20 cellular contexts compared by ENCODE assay signal in the genomic region with DNA sequence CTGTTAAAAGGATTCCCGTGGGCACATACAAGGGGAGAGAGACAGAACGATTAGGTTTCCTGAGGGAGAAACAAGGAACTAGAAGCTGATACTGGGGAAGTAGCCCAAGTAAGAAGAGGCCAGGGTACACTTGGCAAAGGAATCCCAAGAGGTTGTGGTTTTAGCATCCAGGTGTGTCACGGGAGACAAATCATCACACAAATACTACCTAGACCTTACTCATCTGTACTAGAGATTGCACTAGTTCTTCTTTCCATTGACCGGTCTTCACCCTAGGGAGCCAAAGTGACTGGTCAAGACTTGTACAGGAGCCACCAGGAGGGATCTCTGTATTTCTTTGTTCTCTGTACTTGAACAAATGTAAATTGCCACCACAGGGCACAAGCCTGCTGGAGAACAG. TPM values are rescaled to one million over a fixed set of nuclear protein-coding genes. Genes with fewer than 3 reads are reported as not detected.
DNase-seq lines count a peak whose midpoint lies in the region; ATAC-seq, FAIRE-seq and TF ChIP-seq lines count a peak whose summit lies in the region.
"Had no signal": no experiment of that assay in that cellular context is flagged by ENCODE, and none has a peak within 500 bp of the region (broad histone marks: within the 10 kb centered on the region; RNA-seq: fewer than 3 reads in every experiment).

No MANE protein-coding gene starts in this region.

- no peaks in the 10 kb centered on the region for H3K36me3 ChIP-seq in CD4-positive, CD25-positive, alpha-beta regulatory T cell (ENCODE audit: control insufficient read depth, insufficient read depth, low read length)
- H3K36me3 ChIP-seq: MG63 had no signal

- no peaks in the 10 kb centered on the region for H3K9me3 Mint-ChIP-seq in CD4-positive, CD25-positive, alpha-beta regulatory T cell
- H3K9me3 Mint-ChIP-seq in WTC11, result peaks cover 15% of the 10 kb centered on the region
- H3K9me3 Mint-ChIP-seq: CD4-positive, alpha-beta memory T cell had no signal

- no peaks in the 10 kb centered on the region for H3K36me3 Mint-ChIP-seq in CD4-positive, CD25-positive, alpha-beta regulatory T cell
- no peaks in the 10 kb centered on the region; the same call in 1 of the 2 replicates for H3K36me3 Mint-ChIP-seq in WTC11

- peak overlapping the region in 1 of 4 donors; percentile 9 for H3K4me3 Mint-ChIP-seq in CD4-positive, CD25-positive, alpha-beta regulatory T cell
- H3K4me3 Mint-ChIP-seq in WTC11, result no peak overlapping the region
- H3K4me3 Mint-ChIP-seq: CD4-positive, alpha-beta memory T cell had no signal

- H3K9me3 ChIP-seq in CD4-positive, CD25-positive, alpha-beta regulatory T cell (ENCODE audit: control insufficient read depth in 2 of 2, low read length in 2 of 2), result no peaks in the 10 kb centered on the region
- H3K9me3 ChIP-seq: MG63 had no signal

- H3K4me1 Mint-ChIP-seq in CD4-positive, CD25-positive, alpha-beta regulatory T cell, result peaks cover 6 to 15% (median 13%) of the 10 kb centered on the region in 4 donors
- H3K4me1 Mint-ChIP-seq in WTC11, result peaks cover 16% of the 10 kb centered on the region

- TF ChIP-seq POLR2A in GM12892 (IDR thresholded peaks at IDR 0.05; ENCODE audit: low read depth, low read length), result no peak

- H3K4me3 ChIP-seq in CD4-positive, CD25-positive, alpha-beta regulatory T cell (ENCODE audit: low read depth, low read length), result no peak overlapping the region
- H3K4me3 ChIP-seq: MG63 had no signal

- POLR2A ChIA-PET in WTC11 (lab: Charles Lee), result no interaction called here

- DNase-seq in CD4-positive, CD25-positive, alpha-beta regulatory T cell, result no peak
- no peak for DNase-seq in GM12892 (ENCODE audit: insufficient read length)
- DNase-seq in WTC11 (ENCODE audit: low spot score), result no peak
- DNase-seq in foreskin keratinocyte, result peak; percentile 46 to 68
- no peak for DNase-seq in NCI-H82 (lab: John Stamatoyannopoulos, UW)
- no peak for DNase-seq in RKO (ENCODE audit: low spot score)
- no peak for DNase-seq in DMS 273 (lab: John Stamatoyannopoulos, UW; ENCODE audit: unreplicated experiment)
- no peak for DNase-seq in COLO668 (lab: John Stamatoyannopoulos, UW; ENCODE audit: unreplicated experiment)
- DNase-seq: Calu3; CD4-positive, alpha-beta memory T cell; GDM1; Kasumi-1; MG63; NCI-H1417; NCI-H187 treated with DMSO at 0.1 percent for 48 hours; NK-92 treated with Interleukin-12 subunit alpha and Interleukin-12 subunit beta, amount 100 ng/mL, for 24 hours had no signal

- TF ChIP-seq CTCF in WTC11 (IDR thresholded peaks at IDR 0.05), result no peak
- no peak for TF ChIP-seq CTCF in foreskin keratinocyte (conservative IDR thresholded peaks at IDR 0.05)

- CTCF ChIA-PET in WTC11 (lab: Charles Lee), result interaction anchor here (1.1 to 1.6 kb wide), 2 partner anchors 11 to 13 kb away, joined by 3 to 5 read pairs; no protein-coding TSS in a partner anchor

- peak; percentile 24 for FAIRE-seq in GM12892 (lab: Jason Lieb, UNC)
- FAIRE-seq: GM19239, H1 had no signal

- H3K27ac ChIP-seq in CD4-positive, CD25-positive, alpha-beta regulatory T cell (ENCODE audit: insufficient read depth, low read length, poor library complexity, severe bottlenecking), result no peak overlapping the region
- H3K27ac ChIP-seq in foreskin keratinocyte, result peak overlapping the region; percentile 39

- H3K27me3 ChIP-seq in CD4-positive, CD25-positive, alpha-beta regulatory T cell (ENCODE audit: control insufficient read depth, insufficient read depth, low read length), result no peaks in the 10 kb centered on the region
- H3K27me3 ChIP-seq in foreskin keratinocyte, result no peaks in the 10 kb centered on the region
- H3K27me3 ChIP-seq: MG63 had no signal

- H3K27ac Mint-ChIP-seq in CD4-positive, CD25-positive, alpha-beta regulatory T cell, result peak overlapping the region in 2 of 3 donors; percentile 7 to 34
- no peak overlapping the region for H3K27ac Mint-ChIP-seq in WTC11

- H3K27me3 Mint-ChIP-seq in CD4-positive, CD25-positive, alpha-beta regulatory T cell, result no peaks in the 10 kb centered on the region
- peaks cover 24% of the 10 kb centered on the region for H3K27me3 Mint-ChIP-seq in WTC11 (ENCODE audit: low read depth)

- H3K4me1 ChIP-seq in CD4-positive, CD25-positive, alpha-beta regulatory T cell (ENCODE audit: control insufficient read depth, insufficient read depth, low read length, poor library complexity, severe bottlenecking), result peaks cover 15% of the 10 kb centered on the region
- no peaks in the 10 kb centered on the region for H3K4me1 ChIP-seq in foreskin keratinocyte

- no peak for ATAC-seq in CD4-positive, CD25-positive, alpha-beta regulatory T cell (ENCODE audit: low read depth in 2 of 2)
- no peak for ATAC-seq in WTC11
- ATAC-seq in foreskin keratinocyte, result peak; percentile 19
- ATAC-seq: Panc1, SK-N-SH treated with all-trans-retinoic acid at 6 μM for 48 hours had no signal

TF ChIP-seq in WTC11, 78 proteins besides CTCF, POLR2A, EP300 and RAD21:
- TF ChIP-seq ZNF423 (CRISPR knock-in tag; IDR thresholded peaks at IDR 0.05) (0 out of 2 replicates have a peak, but pooled peaks have one; percentile 13), ATF1 (CRISPR knock-in tag; IDR thresholded peaks at IDR 0.05) (no peak), FOXJ3 (CRISPR knock-in tag; IDR thresholded peaks at IDR 0.05; ENCODE audit: borderline replicate concordance) (no peak)

RNA-seq across cellular contexts. Expression of gene NR4A2, which starts 14.2 kb away (rescaled TPM):
- total RNA-seq in CD4-positive, CD25-positive, alpha-beta regulatory T cell, result 398 TPM
- 10 to 100 TPM; 11.4 to 22.6 (median 13.4) TPM for polyA plus RNA-seq in CD4-positive, CD25-positive, alpha-beta regulatory T cell
- 0.68 TPM for polyA plus RNA-seq in GM12892 (2012; ENCODE audit: missing spikeins)
- total RNA-seq in WTC11 (2021) (0.66 to 0.69 TPM (median 0.66 TPM) in 3 replicates), foreskin keratinocyte (0.31 and 0.32 TPM in 2 replicates)
- 0.17 and 0.30 TPM in 2 replicates for polyA plus RNA-seq in foreskin keratinocyte

Comparison
In these comparisons a context has a peak if more than half of its experiments do, and no peak if none do; other contexts are left out.
1. DNase-seq: peak in foreskin keratinocyte (2 of 2); none in CD4-positive, CD25-positive, alpha-beta regulatory T cell (0 of 3), GM12892 (single experiment), WTC11 (single experiment), NCI-H82 (single experiment), RKO (single experiment), DMS 273 (single experiment) and COLO668 (single experiment).
2. RNA of gene NR4A2, which starts 14.2 kb away (total RNA-seq): 398 TPM in CD4-positive, CD25-positive, alpha-beta regulatory T cell (single experiment); 0.66 to 0.69 TPM in WTC11 and 0.31 to 0.32 TPM in foreskin keratinocyte; every median in the first group is over 100 times any median in the second.